ENCODE assay signal across 8 cellular contexts in the genomic region with DNA sequence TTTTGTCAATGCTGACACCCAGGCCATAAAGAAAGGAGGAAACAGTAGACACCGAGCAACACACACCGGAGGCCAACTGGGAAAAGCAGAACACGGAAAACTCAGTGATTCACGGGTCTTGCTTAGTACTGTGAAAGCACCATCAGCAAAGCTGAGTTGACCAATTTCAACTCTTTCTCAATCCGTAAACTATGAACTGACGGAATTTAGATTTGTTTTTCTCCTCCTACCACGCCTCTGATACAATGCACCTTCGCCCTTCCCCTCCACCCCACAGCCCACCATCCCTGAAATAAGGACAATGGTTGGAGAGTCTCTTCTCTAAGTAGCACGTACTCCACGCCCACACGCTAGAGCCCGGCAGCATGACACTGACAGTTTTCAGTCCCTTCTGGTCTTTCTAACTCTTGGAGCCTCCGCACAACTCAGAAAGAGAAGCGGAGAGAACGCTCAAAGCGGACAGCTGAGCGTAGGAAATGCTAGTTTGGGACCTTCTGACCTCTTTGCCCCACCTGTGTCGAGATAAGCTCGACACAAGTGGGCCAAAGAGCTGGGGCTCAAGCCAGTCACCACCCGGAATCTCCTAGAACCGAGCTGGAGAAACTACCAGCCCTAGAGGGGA. TPM values are rescaled to one million over a fixed set of nuclear protein-coding genes. Genes with fewer than 3 reads are reported as not detected.
A peak's percentile ranks its signal among the peaks of the same experiment; 100 is the strongest.
DNase-seq lines count a peak whose midpoint lies in the region; ATAC-seq and TF ChIP-seq lines count a peak whose summit lies in the region.

No MANE protein-coding gene starts in this region.

- TF ChIP-seq CTCF in PC-9 (conservative IDR thresholded peaks at IDR 0.05) = no peak
- no peak for TF ChIP-seq CTCF in glutamatergic neuron (IDR thresholded peaks at IDR 0.05; ENCODE audit: partially characterized antibody, unreplicated experiment)
- TF ChIP-seq CTCF in ovary (IDR thresholded peaks at IDR 0.05) = no peak
- TF ChIP-seq CTCF in upper lobe of right lung (IDR thresholded peaks at IDR 0.05) = no peak

- TF ChIP-seq EP300 in ovary (IDR thresholded peaks at IDR 0.05) = no peak

- POLR2A ChIA-PET in PC-9 (lab: Charles Lee; ENCODE audit: unreplicated experiment) = no interaction called here

- TSS peak; percentile 42 for BruUV-seq in PC-9 (replicated peaks; lab: Mats Ljungman, UMichigan)

- H2AFZ ChIP-seq in PC-9 = peak overlapping the region; percentile 98

- peaks cover 29% of the 10 kb centered on the region for H3K79me2 ChIP-seq in PC-9 (ENCODE audit: low read depth)

- peaks cover 25% of the 10 kb centered on the region for H3K4me1 Mint-ChIP-seq in activated naive CD4-positive, alpha-beta T cell treated with anti-CD3 and anti-CD28 coated beads, Interleukin-2, amount 10 ng/mL, durations not matched to agents 7 days and 5 days
- H3K4me1 Mint-ChIP-seq in glutamatergic neuron (ENCODE audit: low read depth, unreplicated experiment) = peaks cover 28% of the 10 kb centered on the region

- H4K20me1 ChIP-seq in PC-9 (ENCODE audit: insufficient read depth) = no peaks in the 10 kb centered on the region

- no peaks in the 10 kb centered on the region for H3K9me3 ChIP-seq in PC-9 (ENCODE audit: insufficient read depth, low read depth)
- no peaks in the 10 kb centered on the region for H3K9me3 ChIP-seq in ovary
- H3K9me3 ChIP-seq in upper lobe of right lung = no peaks in the 10 kb centered on the region

- H3K27ac Mint-ChIP-seq in activated naive CD4-positive, alpha-beta T cell treated with anti-CD3 and anti-CD28 coated beads, Interleukin-2, amount 10 ng/mL, durations not matched to agents 7 days and 5 days = peak overlapping the region; percentile 91
- peak overlapping the region; percentile 97 for H3K27ac Mint-ChIP-seq in glutamatergic neuron (ENCODE audit: unreplicated experiment)

- 0% methylated on average over 19 to 21 of the region's 21 CpGs for WGBS in ovary, 3 donors

- DNase-seq in D341Med (ENCODE audit: low spot score) (peak; percentile 57), HPDE6-E6E7 (ENCODE audit: extremely low spot score) (peak; percentile 6), PC-9 (peak; percentile 50 to 53), glutamatergic neuron (peak; percentile 44), ovary (peak in 4 of 5 donors; percentile 10 to 40 (median 30)), upper lobe of right lung (peak; percentile 67)
- peak; percentile 58 for DNase-seq in activated naive CD4-positive, alpha-beta T cell treated with anti-CD3 and anti-CD28 coated beads, Interleukin-2, amount 10 ng/mL, durations not matched to agents 7 days and 5 days

- 0 out of 2 replicates have a peak, but pooled peaks cover 9% of the 10 kb centered on the region for H3F3A ChIP-seq in PC-9 (ENCODE audit: insufficient read depth, low read depth)

- H3K9me2 ChIP-seq in PC-9 (ENCODE audit: insufficient read depth) = no peaks in the 10 kb centered on the region

- intact Hi-C loops in PC-9 (cut with micrococcal nuclease; ENCODE audit: unreplicated experiment) (loop anchor here (10.0 kb wide), 2 partner anchors 643 to 817 kb away; a partner anchor contains a TSS), ovary (cut with DNase I) (no loop called here), upper lobe of right lung (cut with DNase I) (no loop called here)

- peak overlapping the region; percentile 89 for H3K4me3 Mint-ChIP-seq in activated naive CD4-positive, alpha-beta T cell treated with anti-CD3 and anti-CD28 coated beads, Interleukin-2, amount 10 ng/mL, durations not matched to agents 7 days and 5 days
- peak overlapping the region; percentile 93 for H3K4me3 Mint-ChIP-seq in glutamatergic neuron (ENCODE audit: unreplicated experiment)

- peaks cover 15% of the 10 kb centered on the region for H3K27me3 Mint-ChIP-seq in activated naive CD4-positive, alpha-beta T cell treated with anti-CD3 and anti-CD28 coated beads, Interleukin-2, amount 10 ng/mL, durations not matched to agents 7 days and 5 days
- H3K27me3 Mint-ChIP-seq in glutamatergic neuron (ENCODE audit: unreplicated experiment) = peaks cover 9% of the 10 kb centered on the region

- H3K4me1 ChIP-seq in PC-9 (replicated peaks; ENCODE audit: insufficient read depth) = peaks cover 16% of the 10 kb centered on the region
- peaks cover 4% of the 10 kb centered on the region for H3K4me1 ChIP-seq in ovary (ENCODE audit: insufficient read depth)
- peaks cover 18% of the 10 kb centered on the region for H3K4me1 ChIP-seq in upper lobe of right lung

- H3K27me3 ChIP-seq in PC-9 (ENCODE audit: insufficient read depth, low read depth) (no peaks in the 10 kb centered on the region), ovary (no peaks in the 10 kb centered on the region), upper lobe of right lung (no peaks in the 10 kb centered on the region)

- H3K36me3 Mint-ChIP-seq in activated naive CD4-positive, alpha-beta T cell treated with anti-CD3 and anti-CD28 coated beads, Interleukin-2, amount 10 ng/mL, durations not matched to agents 7 days and 5 days = peaks cover 1% of the 10 kb centered on the region
- no peaks in the 10 kb centered on the region for H3K36me3 Mint-ChIP-seq in glutamatergic neuron (ENCODE audit: unreplicated experiment)

- TF ChIP-seq POLR2A in ovary (IDR thresholded peaks at IDR 0.05) = no peak

- H3K4me3 ChIP-seq in PC-9 = peak overlapping the region; percentile 82
- H3K4me3 ChIP-seq in ovary = peak overlapping the region; percentile 66
- peak overlapping the region; percentile 79 for H3K4me3 ChIP-seq in upper lobe of right lung

- CTCF ChIA-PET in PC-9 (lab: Charles Lee) = no interaction called here
- CTCF ChIA-PET in activated naive CD4-positive, alpha-beta T cell treated with anti-CD3 and anti-CD28 coated beads, Interleukin-2, amount 10 ng/mL, durations not matched to agents 7 days and 5 days (lab: Charles Lee) = interaction anchor here (1.1 kb wide), 1 partner anchor 84 kb away, joined by 4 read pairs; no protein-coding TSS in a partner anchor

- H3K36me3 ChIP-seq in PC-9 (ENCODE audit: low read depth) (no peaks in the 10 kb centered on the region), ovary (no peaks in the 10 kb centered on the region), upper lobe of right lung (no peaks in the 10 kb centered on the region)

- no peaks in the 10 kb centered on the region for H3K9me3 Mint-ChIP-seq in activated naive CD4-positive, alpha-beta T cell treated with anti-CD3 and anti-CD28 coated beads, Interleukin-2, amount 10 ng/mL, durations not matched to agents 7 days and 5 days
- H3K9me3 Mint-ChIP-seq in glutamatergic neuron (ENCODE audit: unreplicated experiment) = peaks cover 15% of the 10 kb centered on the region

- ATAC-seq in GM21367 (IDR thresholded peaks at IDR 0.05; ENCODE audit: unreplicated experiment) = peak; percentile 46
- ATAC-seq in upper lobe of right lung = peak; percentile 58

- H3K27ac ChIP-seq in PC-9 = peak overlapping the region; percentile 37
- peak overlapping the region; percentile 27 to 75 for H3K27ac ChIP-seq in ovary
- peak overlapping the region; percentile 85 for H3K27ac ChIP-seq in upper lobe of right lung

- H3K4me2 ChIP-seq in PC-9 = peak overlapping the region; percentile 95

RNA-seq across cellular contexts. Expression of a gene that starts 0.7 kb away (rescaled TPM):
- total RNA-seq in PC-9 (2021) (24.8 and 43.8 TPM in 2 replicates), glutamatergic neuron (ENCODE audit: unreplicated experiment) (78.2 TPM), ovary (10 to 100 TPM; 11.3 to 40.3 (median 29.6) TPM), upper lobe of right lung (28.7 TPM)
- 10 to 100 TPM in 1 of 2 donors, 1 to 10 TPM in 1; 5.4 to 13.5 TPM for polyA plus RNA-seq in ovary

Comparison
In these comparisons a context has a peak if more than half of its experiments do, and no peak if none do; other contexts are left out.
1. Peak in every context shown above with its lines: DNase-seq, ATAC-seq, H3K4me3 ChIP-seq and H3K27ac ChIP-seq.
2. DNase-seq: peak in every context shown above with its lines; median percentile 67 in upper lobe of right lung; 58 in activated naive CD4-positive, alpha-beta T cell treated with anti-CD3 and anti-CD28 coated beads, Interleukin-2, amount 10 ng/mL, durations not matched to agents 7 days and 5 days; 57 in D341Med; 52 in PC-9; 44 in glutamatergic neuron; 30 in ovary; 6 in HPDE6-E6E7.